In the genomic region with DNA sequence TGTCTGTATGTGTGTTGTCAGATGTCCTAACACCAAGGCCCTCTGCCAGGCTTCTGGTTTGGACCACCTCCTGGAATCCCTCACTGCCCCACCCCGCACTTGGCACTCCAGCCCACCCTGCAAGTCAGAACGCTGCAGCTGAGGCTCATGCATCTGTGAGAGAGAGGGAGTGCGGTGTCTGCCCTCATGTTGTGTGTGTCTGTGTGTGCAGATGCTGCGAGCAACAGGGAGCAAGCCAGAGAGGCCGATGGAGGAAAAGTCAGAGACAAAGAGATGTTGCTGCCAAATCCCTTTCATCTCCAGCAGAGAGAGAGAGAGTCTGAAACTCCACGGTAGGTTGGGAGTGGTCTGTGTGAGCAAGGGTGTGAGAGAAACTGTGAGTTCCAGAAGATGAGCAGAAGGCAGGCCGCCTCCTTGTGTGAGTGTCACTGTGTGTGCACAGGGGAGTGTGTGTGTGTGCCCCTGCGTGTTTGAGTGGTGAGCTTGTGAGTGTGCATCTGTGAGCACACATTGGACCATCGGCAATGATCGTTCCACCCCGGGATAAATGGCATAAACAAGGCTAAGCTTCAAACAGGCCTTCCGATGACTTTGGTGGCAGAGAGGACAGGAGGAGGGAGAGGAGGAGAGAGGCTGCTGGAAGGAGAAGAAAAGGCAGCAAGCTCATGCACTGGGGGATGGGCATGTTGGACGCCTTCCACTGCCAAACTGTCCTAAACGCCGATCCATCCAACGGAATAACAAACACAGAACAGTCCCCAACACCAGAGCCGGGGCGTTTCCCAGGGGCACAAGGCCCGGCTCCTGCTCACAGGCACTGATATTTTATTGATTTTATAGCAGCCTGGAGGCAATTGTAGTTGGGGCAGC, we compare ENCODE assay signal across 22 cellular contexts.
"Had no signal": no experiment of that assay in that cellular context is flagged by ENCODE, and none has a peak within 500 bp of the region (broad histone marks: within the 10 kb centered on the region; RNA-seq: fewer than 3 reads in every experiment).

No MANE protein-coding gene starts in this region.

- H3K4me1 Mint-ChIP-seq: activated T-helper 17 cell treated with anti-CD3 and anti-CD28 coated beads, Interleukin-2, amount 50 U/mL, for 72 hours; nephron; T-cell had no signal

- H3K27ac ChIP-seq: brain microvascular endothelial cell, foreskin keratinocyte, right atrium auricular region, tibial artery had no signal

- DNase-seq: activated CD4-positive, alpha-beta T cell treated with anti-CD3 and anti-CD28 coated beads for 1 hour; activated CD8-positive, alpha-beta memory T cell treated with anti-CD3 and anti-CD28 coated beads, Interleukin-2, amount 50 U/mL, for 4 hours; activated T-cell treated with anti-CD3 and anti-CD28 coated beads, Interleukin-2, amount 50 U/mL, for 24 hours; aorta; brain microvascular endothelial cell; effector CD8-positive, alpha-beta T cell; erythroblast; foreskin keratinocyte; islet precursor cell; left cardiac atrium; stimulated activated CD4-positive, alpha-beta T cell treated with anti-CD3 and anti-CD28 coated beads, Interleukin-12 subunit alpha, Interleukin-12 subunit beta, amount 100 ng/mL, for 4 hours; stimulated activated CD4-positive, alpha-beta T cell treated with anti-CD3 and anti-CD28 coated beads, Interleukin-4, amount 100 ng/mL, for 4 hours; stimulated activated naive CD8-positive, alpha-beta T cell treated with anti-CD3 and anti-CD28 coated beads, Interleukin-15, Interleukin-2, amounts not matched to agents 100 U/mL and 50 U/mL, for 24 hours; T-cell; tibial artery had no signal

- H3K9me3 Mint-ChIP-seq: activated naive CD4-positive, alpha-beta T cell treated with anti-CD3 and anti-CD28 coated beads, Interleukin-2, amount 50 U/mL, for 72 hours; activated T-cell treated with anti-CD3 and anti-CD28 coated beads, Interleukin-2, amount 50 U/mL, for 24 hours; activated T-helper 17 cell treated with anti-CD3 and anti-CD28 coated beads, Interleukin-2, amount 50 U/mL, for 72 hours; memory B cell; nephron had no signal

- H3K4me3 Mint-ChIP-seq: activated T-cell treated with anti-CD3 and anti-CD28 coated beads, Interleukin-2, amount 50 U/mL, for 24 hours; activated T-helper 17 cell treated with anti-CD3 and anti-CD28 coated beads, Interleukin-2, amount 50 U/mL, for 72 hours; dendritic cell treated with granulocyte-macrophage colony-stimulating factor and Interleukin-4, amounts not matched to agents 40 ng/mL and 50 ng/mL, for 4 days; memory B cell; nephron; T-cell had no signal

- H3K27me3 Mint-ChIP-seq: dendritic cell treated with granulocyte-macrophage colony-stimulating factor and Interleukin-4, amounts not matched to agents 40 ng/mL and 50 ng/mL, for 4 days had no signal

- H3K36me3 Mint-ChIP-seq: activated naive CD4-positive, alpha-beta T cell treated with anti-CD3 and anti-CD28 coated beads, Interleukin-2, amount 50 U/mL, for 72 hours; memory B cell; T-cell had no signal

- H3K27me3 ChIP-seq: brain microvascular endothelial cell, foreskin keratinocyte, right atrium auricular region had no signal

- H3K4me3 ChIP-seq: right atrium auricular region, tibial artery had no signal

- ATAC-seq: activated naive CD4-positive, alpha-beta T cell treated with anti-CD3 and anti-CD28 coated beads, Interleukin-2, amount 50 U/mL, for 72 hours; activated T-helper 17 cell treated with anti-CD3 and anti-CD28 coated beads, Interleukin-2, amount 50 U/mL, for 72 hours; foreskin keratinocyte; stimulated activated naive CD8-positive, alpha-beta T cell treated with anti-CD3 and anti-CD28 coated beads, Interleukin-15, Interleukin-2, amounts not matched to agents 100 U/mL and 50 U/mL, for 24 hours; T-cell had no signal

- H3K27ac Mint-ChIP-seq: activated naive CD4-positive, alpha-beta T cell treated with anti-CD3 and anti-CD28 coated beads, Interleukin-2, amount 50 U/mL, for 72 hours; activated T-cell treated with anti-CD3 and anti-CD28 coated beads, Interleukin-2, amount 50 U/mL, for 24 hours; activated T-helper 17 cell treated with anti-CD3 and anti-CD28 coated beads, Interleukin-2, amount 50 U/mL, for 72 hours; dendritic cell treated with granulocyte-macrophage colony-stimulating factor and Interleukin-4, amounts not matched to agents 40 ng/mL and 50 ng/mL, for 4 days; memory B cell; nephron; progenitor cell of endocrine pancreas; T-cell had no signal
